ENCODE assay signal across 3 cellular contexts in genomic region chr11:19656140-19656541, GRCh38.
A peak's percentile ranks its signal among the peaks of the same experiment; 100 is the strongest.
TF ChIP-seq lines count a peak whose summit lies in the region.

No MANE protein-coding gene starts in this region.

TF ChIP-seq in SK-N-SH, 30 proteins besides CTCF, POLR2A, EP300 and RAD21:
- no peak for TF ChIP-seq ZBTB33 (IDR thresholded peaks at IDR 0.05; ENCODE audit: borderline replicate concordance, low read depth)
- peak; percentile 21; the same call in 1 of the 2 replicates for TF ChIP-seq RCOR1 (IDR thresholded peaks at IDR 0.05; ENCODE audit: low read length)
- TF ChIP-seq MXI1 (IDR thresholded peaks at IDR 0.05; ENCODE audit: low read depth, low read length), result 0 out of 2 replicates have a peak, but pooled peaks have one; percentile 22
- TF ChIP-seq TAF1 (IDR thresholded peaks at IDR 0.05; ENCODE audit: borderline replicate concordance, low read depth, low read length), result no peak
- peak; percentile 31; the same call in 1 of the 2 replicates for TF ChIP-seq SMC3 (IDR thresholded peaks at IDR 0.05; ENCODE audit: low read depth, low read length)
- TF ChIP-seq MEF2A (IDR thresholded peaks at IDR 0.05; ENCODE audit: borderline replicate concordance, low read depth), result no peak
- TF ChIP-seq CHD2 (IDR thresholded peaks at IDR 0.05; ENCODE audit: low read length, partially characterized antibody), result peak; percentile 8
- 0 out of 2 replicates have a peak, but pooled peaks have one; percentile 25 for TF ChIP-seq GATA2 (CRISPR knock-in tag; IDR thresholded peaks at IDR 0.05)
TF ChIP-seq in SK-N-SH: peak in this region for 5.

TF ChIP-seq in SK-N-SH treated with all-trans-retinoic acid at 6 μM for 48 hours, 23 proteins besides CTCF, POLR2A, EP300 and RAD21 (continued from another document):
- no peak for TF ChIP-seq CSRNP3 (CRISPR knock-in tag; IDR thresholded peaks at IDR 0.05)
- no peak for TF ChIP-seq GLIS3 (CRISPR knock-in tag; IDR thresholded peaks at IDR 0.05)
- TF ChIP-seq TCF4 (CRISPR knock-in tag; IDR thresholded peaks at IDR 0.05; ENCODE audit: borderline replicate concordance), result no peak
- TF ChIP-seq OSR1 (CRISPR knock-in tag; IDR thresholded peaks at IDR 0.05), result no peak

TF ChIP-seq in K562, 482 proteins besides CTCF, POLR2A, EP300 and RAD21 (continued from another document):
- TF ChIP-seq CEBPZ (IDR thresholded peaks at IDR 0.05; ENCODE audit: borderline replicate concordance, low read depth, low read length) (no peak), ZBTB7A (IDR thresholded peaks at IDR 0.05; ENCODE audit: borderline replicate concordance, control insufficient read depth, low read depth, low read length) (no peak), ZBTB34 (CRISPR knock-in tag; IDR thresholded peaks at IDR 0.05) (no peak)
TF ChIP-seq in K562: peak in this region for 0.
